ENCODE assay signal across 8 cellular contexts in genomic region chr1:226223786-226224244, GRCh38. TPM values are rescaled to one million over a fixed set of nuclear protein-coding genes. Genes with fewer than 3 reads are reported as not detected.
A peak's percentile ranks its signal among the peaks of the same experiment; 100 is the strongest.
DNase-seq lines count a peak whose midpoint lies in the region; ATAC-seq and TF ChIP-seq lines count a peak whose summit lies in the region.

No MANE protein-coding gene starts in this region.

- no peak for TF ChIP-seq CTCF in heart left ventricle (IDR thresholded peaks at IDR 0.05)

- H3K4me3 ChIP-seq in heart left ventricle (peak overlapping the region in 11 of 12 donors; percentile 30 to 61 (median 51)), skin epidermis (peak overlapping the region in 6 of 7 experiments; percentile 22 to 46 (median 36))

- TF ChIP-seq POLR2A in heart left ventricle (IDR thresholded peaks at IDR 0.05) = no peak

- 1 to 2% (median 2%) methylated on average over 30 to 55 of the region's 55 CpGs for WGBS in heart left ventricle, 4 donors

- DNase-seq in Daoy (ENCODE audit: low read depth) = peak; percentile 17
- peak; percentile 23 to 26 for DNase-seq in activated CD4-positive, alpha-beta T cell treated with anti-CD3 and anti-CD28 coated beads, Interleukin-2, amount 50 U/mL, for 48 hours
- peak in 1 of 5 donors; percentile 70 for DNase-seq in heart left ventricle
- no peak for DNase-seq in posterior cingulate gyrus
- DNase-seq in SIG-M5 treated with dmso at 0.1 percent for 504 hours (lab: John Stamatoyannopoulos, UW; ENCODE audit: unreplicated experiment) = no peak

- H3K27me3 ChIP-seq in heart left ventricle = peaks cover 0 to 26% (median 8%) of the 10 kb centered on the region in 9 donors

- H3K4me1 ChIP-seq in heart left ventricle = peaks cover 0 to 12% (median 3%) of the 10 kb centered on the region in 12 donors

- intact Hi-C loops in heart left ventricle (cut with DNase I) (no loop called here), posterior cingulate gyrus (cut with DNase I) (loop anchor here (2.0 kb wide), 1 partner anchor 67 kb away; no protein-coding TSS in a partner anchor)

- peak; percentile 56 for ATAC-seq in GM19328 (IDR thresholded peaks at IDR 0.05; ENCODE audit: unreplicated experiment)
- peak; percentile 62 for ATAC-seq in HG03342 (IDR thresholded peaks at IDR 0.05; ENCODE audit: unreplicated experiment)
- ATAC-seq in heart left ventricle = peak in 1 of 4 donors; percentile 29

- H3K27ac ChIP-seq in heart left ventricle (no peak overlapping the region), skin epidermis (no peak overlapping the region)

- no peaks in the 10 kb centered on the region for H3K9me3 ChIP-seq in heart left ventricle

- H3K36me3 ChIP-seq in heart left ventricle = no peaks in the 10 kb centered on the region

RNA-seq across cellular contexts. Expression of gene MIXL1, which starts 0.4 kb away (rescaled TPM):
- total RNA-seq in Daoy (2014; rRNA removed; shearing (Covaris generic)) = 0.17 TPM in 1 of 2 replicates, not detected in the other
- total RNA-seq in heart left ventricle = under 1 TPM in 2 of 9 donors, not detected in 7; 0.32 to 0.84 TPM
- polyA plus RNA-seq in heart left ventricle = under 1 TPM in 1 of 2 donors, not detected in 1; 0.06 TPM

RNA-seq across cellular contexts. Expression of gene ACBD3, which starts 37.3 kb away (rescaled TPM):
- 57.0 and 58.2 TPM in 2 replicates for total RNA-seq in Daoy (2014; rRNA removed; shearing (Covaris generic))
- 10 to 100 TPM; 23.6 to 39.1 (median 28.4) TPM for total RNA-seq in heart left ventricle
- 10 to 100 TPM in 1 of 2 donors, 1 to 10 TPM in 1; 9.3 to 24.3 TPM for polyA plus RNA-seq in heart left ventricle

Comparison
In these comparisons a context has a peak if more than half of its experiments do, and no peak if none do; other contexts are left out.
1. DNase-seq: peak in Daoy (single experiment) and activated CD4-positive, alpha-beta T cell treated with anti-CD3 and anti-CD28 coated beads, Interleukin-2, amount 50 U/mL, for 48 hours (2 of 2); none in posterior cingulate gyrus (0 of 10) and SIG-M5 treated with dmso at 0.1 percent for 504 hours (single experiment).